ENCODE assay signal across 8 cellular contexts in genomic region chr1:235067396-235068154, GRCh38.
DNase-seq lines count a peak whose midpoint lies in the region; ATAC-seq and TF ChIP-seq lines count a peak whose summit lies in the region.

No MANE protein-coding gene starts in this region.

- peaks cover 39% of the 10 kb centered on the region for H3K4me1 Mint-ChIP-seq in osteocyte (ENCODE audit: unreplicated experiment)
- peaks cover 20% of the 10 kb centered on the region for H3K4me1 Mint-ChIP-seq in stimulated activated memory B cell treated with anti-CD40 and anti-IgM and Interleukin-4, amounts not matched to agents 10 μg/mL and 1 μg/mL and 100 μg/mL, for 72 hours

- ATAC-seq in stimulated activated memory B cell treated with anti-CD40 and anti-IgM and Interleukin-4, amounts not matched to agents 10 μg/mL and 1 μg/mL and 100 μg/mL, for 72 hours: no peak
- no peak for ATAC-seq in HG03045 (IDR thresholded peaks at IDR 0.05; ENCODE audit: unreplicated experiment)

- no peaks in the 10 kb centered on the region for H3K36me3 ChIP-seq in SJSA1

- no peaks in the 10 kb centered on the region for H3K36me3 Mint-ChIP-seq in osteocyte (ENCODE audit: unreplicated experiment)
- no peaks in the 10 kb centered on the region for H3K36me3 Mint-ChIP-seq in stimulated activated memory B cell treated with anti-CD40 and anti-IgM and Interleukin-4, amounts not matched to agents 10 μg/mL and 1 μg/mL and 100 μg/mL, for 72 hours

- peak overlapping the region; percentile 97 for H3K27ac Mint-ChIP-seq in osteocyte (ENCODE audit: unreplicated experiment)
- no peak overlapping the region for H3K27ac Mint-ChIP-seq in stimulated activated memory B cell treated with anti-CD40 and anti-IgM and Interleukin-4, amounts not matched to agents 10 μg/mL and 1 μg/mL and 100 μg/mL, for 72 hours

- H3K27me3 Mint-ChIP-seq in osteocyte (ENCODE audit: unreplicated experiment): no peaks in the 10 kb centered on the region
- H3K27me3 Mint-ChIP-seq in stimulated activated memory B cell treated with anti-CD40 and anti-IgM and Interleukin-4, amounts not matched to agents 10 μg/mL and 1 μg/mL and 100 μg/mL, for 72 hours: no peaks in the 10 kb centered on the region

- H3K9me3 ChIP-seq in SJSA1 (replicated peaks): no peaks in the 10 kb centered on the region

- peak overlapping the region; percentile 0 for H3K4me3 Mint-ChIP-seq in osteocyte (ENCODE audit: unreplicated experiment)
- H3K4me3 Mint-ChIP-seq in stimulated activated memory B cell treated with anti-CD40 and anti-IgM and Interleukin-4, amounts not matched to agents 10 μg/mL and 1 μg/mL and 100 μg/mL, for 72 hours: no peak overlapping the region

- H3K4me1 ChIP-seq in SJSA1 (replicated peaks): peaks cover 35% of the 10 kb centered on the region

- DNase-seq in AG10803 (ENCODE audit: low read depth) (peak; percentile 100), HK-2 (ENCODE audit: unreplicated experiment) (peak; percentile 93), SJSA1 (ENCODE audit: low read depth in 1 of 2, low spot score in 2 of 2) (peak; percentile 96 to 97), fibroblast of the conjunctiva (ENCODE audit: low read depth) (peak; percentile 96), osteocyte (ENCODE audit: extremely low spot score, unreplicated experiment) (peak; percentile 94), NCI-H1048 (lab: John Stamatoyannopoulos, UW) (no peak)

- no peak for TF ChIP-seq CTCF in AG10803 (conservative IDR thresholded peaks at IDR 0.05; ENCODE audit: low read length)
- no peak for TF ChIP-seq CTCF in osteocyte (IDR thresholded peaks at IDR 0.05)

- H3K27me3 ChIP-seq in SJSA1 (replicated peaks): no peaks in the 10 kb centered on the region

- peak overlapping the region; percentile 58 for H3K27ac ChIP-seq in SJSA1

- H3K4me3 ChIP-seq in AG10803 (ENCODE audit: low read length) (no peak overlapping the region), SJSA1 (no peak overlapping the region)

- no peaks in the 10 kb centered on the region for H3K9me3 Mint-ChIP-seq in osteocyte (ENCODE audit: unreplicated experiment)
- H3K9me3 Mint-ChIP-seq in stimulated activated memory B cell treated with anti-CD40 and anti-IgM and Interleukin-4, amounts not matched to agents 10 μg/mL and 1 μg/mL and 100 μg/mL, for 72 hours: no peaks in the 10 kb centered on the region
